ENCODE assay signal across 33 cellular contexts in genomic region chr5:108433600-108433999, GRCh38.
"Had no signal": no experiment of that assay in that cellular context is flagged by ENCODE, and none has a peak within 500 bp of the region (broad histone marks: within the 10 kb centered on the region; RNA-seq: fewer than 3 reads in every experiment).

No MANE protein-coding gene starts in this region.

- H3K27me3 ChIP-seq: MG63 had no signal

- H3K4me3 ChIP-seq: MG63 had no signal

- H3K36me3 ChIP-seq: MG63 had no signal

- H3K9me3 ChIP-seq: MG63 had no signal

- H3K4me2 ChIP-seq: KMS-11 had no signal

- H3K27ac ChIP-seq: KMS-11 had no signal

- DNase-seq: Karpas-422, KG1, MG63, MM.1S, MV-4-11, NCI-H1048, NCI-H1092, NCI-H1092 treated with DMSO at 0.1 percent for 48 hours, NCI-H1105, NCI-H1105 treated with DMSO at 0.1 percent for 48 hours, NCI-H1417, NCI-H1417 treated with DMSO at 0.1 percent for 48 hours, NCI-H1436, NCI-H1436 treated with DMSO at 0.1 percent for 48 hours, NCI-H146, NCI-H1694, NCI-H1694 treated with DMSO at 0.1 percent for 48 hours, NCI-H187, NCI-H187 treated with DMSO at 0.1 percent for 48 hours, NCI-H1930, NCI-H2029, NCI-H2029 treated with DMSO at 0.1 percent for 48 hours, NCI-H2081, NCI-H2081 treated with DMSO at 0.1 percent for 48 hours, NCI-H2107, NCI-H2171, NCI-H2171 treated with DMSO at 0.1 percent for 48 hours, NCI-H2227 treated with DMSO at 0.1 percent for 48 hours, NCI-H345, NCI-H446, NCI-H446 treated with DMSO at 0.1 percent for 48 hours, NCI-H510A had no signal
